ENCODE assay signal across 10 cellular contexts in the genomic region with DNA sequence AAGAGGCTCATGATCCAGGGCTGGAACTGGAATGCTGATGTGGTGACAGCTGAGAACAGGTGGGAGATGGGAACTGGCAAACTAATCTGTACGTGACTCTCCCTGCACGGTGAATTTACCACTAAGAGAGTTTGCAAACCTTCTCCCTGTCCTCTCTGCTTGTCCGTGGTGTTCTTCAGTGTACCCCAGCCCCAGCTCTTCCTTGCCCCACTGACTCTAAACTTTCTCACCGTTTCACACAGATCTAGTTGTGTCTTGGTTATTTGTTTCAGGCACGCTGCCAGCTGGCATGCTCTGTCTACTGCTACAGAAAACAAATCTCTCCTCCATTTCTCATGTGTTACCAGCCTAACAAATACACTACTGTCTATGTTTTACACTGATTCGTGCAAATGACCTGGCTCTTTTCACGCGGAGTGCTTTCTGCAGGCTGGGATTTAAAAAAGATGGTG.
DNase-seq lines count a peak whose midpoint lies in the region; ATAC-seq and TF ChIP-seq lines count a peak whose summit lies in the region.
"Had no signal": no experiment of that assay in that cellular context is flagged by ENCODE, and none has a peak within 500 bp of the region (broad histone marks: within the 10 kb centered on the region; RNA-seq: fewer than 3 reads in every experiment).

No MANE protein-coding gene starts in this region.

- peaks cover 14% of the 10 kb centered on the region for H3K4me1 ChIP-seq in ovary (ENCODE audit: insufficient read depth)
- H3K4me1 ChIP-seq in naive thymus-derived CD4-positive, alpha-beta T cell (ENCODE audit: control insufficient read depth in 2 of 2, insufficient read depth in 2 of 2, low read length in 2 of 2), result no peaks in the 10 kb centered on the region

- DNase-seq in C1 segment of cervical spinal cord (lab: John Stamatoyannopoulos, UW) (peak in 8 of 14 donors; percentile 5 to 45 (median 28)), fibroblast of villous mesenchyme (ENCODE audit: low read depth) (peak; percentile 19), ovary (peak; percentile 69 to 82 (median 72)), HEK293T (ENCODE audit: extremely low spot score) (no peak), NCI-H1436 (lab: John Stamatoyannopoulos, UW) (no peak), AML-193 (lab: John Stamatoyannopoulos, UW) (no peak)
- DNase-seq in naive thymus-derived CD4-positive, alpha-beta T cell, result no peak

- H3K27ac Mint-ChIP-seq in naive thymus-derived CD4-positive, alpha-beta T cell, result no peak overlapping the region
- H3K27ac Mint-ChIP-seq: activated T-helper 2 cell treated with anti-CD3 and anti-CD28 coated beads, Interferon-gamma antibody, Interleukin-2, Interleukin-4, amounts not matched to agents 10 μg/mL and 5 μg/mL and 100 μg/mL, durations not matched to agents 14 hours and 24 hours and 36 hours had no signal

- H3K4me1 Mint-ChIP-seq in naive thymus-derived CD4-positive, alpha-beta T cell, result no peaks in the 10 kb centered on the region

- H3K9me3 ChIP-seq in ovary, result no peaks in the 10 kb centered on the region
- no peaks in the 10 kb centered on the region for H3K9me3 ChIP-seq in naive thymus-derived CD4-positive, alpha-beta T cell (ENCODE audit: control insufficient read depth in 2 of 3, low read length in 3 of 3)

- POLR2A ChIA-PET in HEK293T (lab: Yijun Ruan, JAX), result no interaction called here
- POLR2A ChIA-PET in naive thymus-derived CD4-positive, alpha-beta T cell (lab: Charles Lee), result no interaction called here

- no peak overlapping the region for H3K4me3 ChIP-seq in fibroblast of villous mesenchyme (ENCODE audit: low read depth, low read length)
- H3K4me3 ChIP-seq in ovary, result no peak overlapping the region
- H3K4me3 ChIP-seq in naive thymus-derived CD4-positive, alpha-beta T cell (ENCODE audit: low read length), result no peak overlapping the region

- no peak for TF ChIP-seq POLR2A in ovary (IDR thresholded peaks at IDR 0.05)

- TF ChIP-seq EP300 in ovary (IDR thresholded peaks at IDR 0.05), result no peak

- H3K27ac ChIP-seq in VCaP (peak overlapping the region; percentile 38), ovary (peak overlapping the region; percentile 25 to 43)
- no peak overlapping the region for H3K27ac ChIP-seq in naive thymus-derived CD4-positive, alpha-beta T cell (ENCODE audit: low read depth, low read length)
- H3K27ac ChIP-seq: C4-2B had no signal

- H3K27me3 Mint-ChIP-seq in naive thymus-derived CD4-positive, alpha-beta T cell, result peaks cover 0 to 16% (median 4%) of the 10 kb centered on the region in 5 donors

- WGBS in ovary, 3 donors, result 10% methylated on average over 8 of the region's 8 CpGs

- no peak overlapping the region for H3K4me3 Mint-ChIP-seq in naive thymus-derived CD4-positive, alpha-beta T cell

- TF ChIP-seq CTCF in VCaP (conservative IDR thresholded peaks at IDR 0.05) (no peak), fibroblast of villous mesenchyme (IDR thresholded peaks at IDR 0.05; ENCODE audit: insufficient read depth, low read depth, low read length) (no peak), ovary (IDR thresholded peaks at IDR 0.05) (no peak)

- H3K36me3 Mint-ChIP-seq in naive thymus-derived CD4-positive, alpha-beta T cell, result peaks cover 0 to 5% (median 0%) of the 10 kb centered on the region in 5 donors

- CTCF ChIA-PET in HEK293T (lab: Yijun Ruan, JAX), result no interaction called here
- CTCF ChIA-PET in naive thymus-derived CD4-positive, alpha-beta T cell (lab: Charles Lee), result no interaction called here

- no peaks in the 10 kb centered on the region for H3K27me3 ChIP-seq in ovary
- H3K27me3 ChIP-seq in naive thymus-derived CD4-positive, alpha-beta T cell (ENCODE audit: control insufficient read depth in 2 of 2, insufficient read depth in 2 of 2, low read length in 2 of 2), result no peaks in the 10 kb centered on the region

- intact Hi-C loops in ovary (cut with DNase I), result loop anchor here in 1 of 4 donors (10.0 kb wide), 1 partner anchor 289 kb away; no protein-coding TSS in a partner anchor
- intact Hi-C loops in naive thymus-derived CD4-positive, alpha-beta T cell (cut with micrococcal nuclease), result no loop called here

- no peaks in the 10 kb centered on the region for H3K36me3 ChIP-seq in ovary
- no peaks in the 10 kb centered on the region for H3K36me3 ChIP-seq in naive thymus-derived CD4-positive, alpha-beta T cell (ENCODE audit: control insufficient read depth in 2 of 3, insufficient read depth in 3 of 3, low read length in 3 of 3)

- ATAC-seq in naive thymus-derived CD4-positive, alpha-beta T cell, result no peak

- H3K9me3 Mint-ChIP-seq in naive thymus-derived CD4-positive, alpha-beta T cell, result peaks cover 0 to 3% (median 0%) of the 10 kb centered on the region in 11 donors
- H3K9me3 Mint-ChIP-seq: activated T-helper 2 cell treated with anti-CD3 and anti-CD28 coated beads, Interferon-gamma antibody, Interleukin-2, Interleukin-4, amounts not matched to agents 10 μg/mL and 5 μg/mL and 100 μg/mL, durations not matched to agents 14 hours and 24 hours and 36 hours had no signal

TF ChIP-seq in HEK293T, 16 proteins besides CTCF, POLR2A, EP300 and RAD21:
- TF ChIP-seq FOXA1 (IDR thresholded peaks at IDR 0.05), result no peak
- no peak for TF ChIP-seq SP1 (IDR thresholded peaks at IDR 0.05)
- TF ChIP-seq, protein P1, sequence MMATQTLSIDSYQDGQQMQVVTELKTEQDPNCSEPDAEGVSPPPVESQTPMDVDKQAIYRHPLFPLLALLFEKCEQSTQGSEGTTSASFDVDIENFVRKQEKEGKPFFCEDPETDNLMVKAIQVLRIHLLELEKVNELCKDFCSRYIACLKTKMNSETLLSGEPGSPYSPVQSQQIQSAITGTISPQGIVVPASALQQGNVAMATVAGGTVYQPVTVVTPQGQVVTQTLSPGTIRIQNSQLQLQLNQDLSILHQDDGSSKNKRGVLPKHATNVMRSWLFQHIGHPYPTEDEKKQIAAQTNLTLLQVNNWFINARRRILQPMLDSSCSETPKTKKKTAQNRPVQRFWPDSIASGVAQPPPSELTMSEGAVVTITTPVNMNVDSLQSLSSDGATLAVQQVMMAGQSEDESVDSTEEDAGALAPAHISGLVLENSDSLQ (IDR thresholded peaks at IDR 0.05), result no peak

Comparison
In these comparisons a context has a peak if more than half of its experiments do, and no peak if none do; other contexts are left out.
1. DNase-seq: peak in C1 segment of cervical spinal cord (8 of 14), fibroblast of villous mesenchyme (single experiment) and ovary (5 of 5); none in HEK293T (single experiment), NCI-H1436 (single experiment), AML-193 (0 of 2) and naive thymus-derived CD4-positive, alpha-beta T cell (0 of 9).